Comparison of ENCODE assay signal across 8 cellular contexts in the genomic region with DNA sequence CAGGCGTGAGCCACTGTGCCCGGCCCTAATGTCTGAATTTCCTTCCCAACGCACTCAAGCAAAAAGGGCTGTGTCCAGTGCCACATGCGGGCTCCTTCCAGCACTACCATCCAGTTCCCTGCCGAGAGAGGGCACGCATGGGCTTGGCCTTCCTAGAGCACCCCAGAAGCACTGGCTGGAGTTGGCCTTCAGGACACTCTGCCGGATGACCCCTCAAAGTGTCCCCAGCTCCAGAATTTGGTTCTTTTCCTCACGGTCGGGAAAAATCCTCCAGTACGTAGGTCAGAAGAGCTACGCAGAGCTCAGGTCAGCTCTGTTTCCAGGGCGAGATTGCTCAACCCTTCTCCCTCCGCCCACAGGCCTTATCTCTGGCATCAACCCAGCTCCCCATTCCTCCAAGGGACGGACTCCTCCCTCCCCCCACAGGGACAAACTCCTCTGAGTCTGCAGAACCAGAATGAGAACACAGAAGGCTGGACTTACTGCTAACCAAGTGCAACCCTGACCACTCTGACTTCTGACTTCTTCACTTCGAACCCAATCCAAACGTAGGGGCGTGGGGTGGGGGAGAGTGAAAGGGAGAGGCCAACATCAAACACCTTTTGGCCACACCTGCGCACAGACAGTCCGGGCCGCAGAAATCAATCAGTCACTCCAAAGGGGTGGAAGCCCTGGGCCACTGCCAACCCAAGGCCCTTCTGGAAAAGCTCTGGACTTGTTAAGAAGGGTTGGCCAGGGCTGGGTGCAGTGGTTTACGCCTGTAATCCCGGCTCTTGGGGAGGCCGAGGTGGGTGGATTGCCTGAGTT. TPM values are rescaled to one million over a fixed set of nuclear protein-coding genes. Genes with fewer than 3 reads are reported as not detected.
DNase-seq lines count a peak whose midpoint lies in the region; ATAC-seq lines count a peak whose summit lies in the region.

No MANE protein-coding gene starts in this region.

- H3K4me3 ChIP-seq in mesenchymal stem cell (ENCODE audit: insufficient read depth in 1 of 2, low read depth in 1 of 2, low read length in 2 of 2): peak overlapping the region in 1 of 2 experiments; percentile 95

- 47% methylated on average over 23 of the region's 23 CpGs for WGBS in mesenchymal stem cell

- H3K18ac ChIP-seq in mesenchymal stem cell (ENCODE audit: low read depth in 1 of 2, low read length in 2 of 2): peak overlapping the region; percentile 87 to 99

- H2AFZ ChIP-seq in mesenchymal stem cell (ENCODE audit: low read depth, low read length): no peak overlapping the region

- peaks cover 49% of the 10 kb centered on the region for H3K4me1 ChIP-seq in mesenchymal stem cell (ENCODE audit: control insufficient read depth, insufficient read depth, low read depth, low read length)

- H3K4ac ChIP-seq in mesenchymal stem cell (ENCODE audit: low read depth in 1 of 2, low read length in 2 of 2): peak overlapping the region; percentile 89 to 92

- peak overlapping the region; percentile 94 for H4K91ac ChIP-seq in mesenchymal stem cell (ENCODE audit: low read length)

- H3K9me3 ChIP-seq in mesenchymal stem cell (ENCODE audit: control insufficient read depth, low read length): no peaks in the 10 kb centered on the region

- H2BK5ac ChIP-seq in mesenchymal stem cell (ENCODE audit: low read depth, low read length, poor library complexity, severe bottlenecking): no peak overlapping the region

- no peaks in the 10 kb centered on the region for H3K79me1 ChIP-seq in mesenchymal stem cell (replicated peaks; ENCODE audit: low read length, poor library complexity, severe bottlenecking)

- peak overlapping the region; percentile 89 for H2BK15ac ChIP-seq in mesenchymal stem cell (ENCODE audit: low read depth, poor library complexity, severe bottlenecking)

- H2BK120ac ChIP-seq in mesenchymal stem cell (ENCODE audit: low read depth, low read length): peak overlapping the region; percentile 90

- peak overlapping the region; percentile 79 for H2AK5ac ChIP-seq in mesenchymal stem cell (ENCODE audit: low read length, severe bottlenecking)

- no peak overlapping the region for H3K4me2 ChIP-seq in mesenchymal stem cell (ENCODE audit: low read length, poor library complexity, severe bottlenecking)

- H2BK12ac ChIP-seq in mesenchymal stem cell (ENCODE audit: low read length in 2 of 2): peak overlapping the region; percentile 92 to 98

- peak overlapping the region; percentile 96 for H3K9ac ChIP-seq in mesenchymal stem cell (ENCODE audit: low read length)

- peak overlapping the region in 1 of 2 experiments; percentile 68 for H3K14ac ChIP-seq in mesenchymal stem cell (ENCODE audit: low read length in 2 of 2)

- no peak overlapping the region for H3K27ac ChIP-seq in mesenchymal stem cell (ENCODE audit: low read length, poor library complexity, severe bottlenecking)

- peak overlapping the region in 1 of 2 experiments; percentile 23 for H3K23ac ChIP-seq in mesenchymal stem cell (ENCODE audit: low read length in 2 of 2)

- no peaks in the 10 kb centered on the region for H3K27me3 ChIP-seq in mesenchymal stem cell (ENCODE audit: control insufficient read depth in 1 of 2, insufficient read depth in 1 of 2, low read length in 2 of 2)

- H3K36me3 ChIP-seq in mesenchymal stem cell (ENCODE audit: control insufficient read depth in 1 of 2, insufficient read depth in 2 of 2, low read depth in 1 of 2, low read length in 2 of 2): peaks cover 6 to 8% of the 10 kb centered on the region in 2 experiments

- DNase-seq in NCI-H2029 (lab: John Stamatoyannopoulos, UW): peak; percentile 39
- no peak for DNase-seq in NCI-H2029 treated with DMSO at 0.1 percent for 48 hours (lab: John Stamatoyannopoulos, UW)
- DNase-seq in dedifferentiated amniotic fluid mesenchymal stem cell (ENCODE audit: extremely low spot score): peak; percentile 62
- DNase-seq in mesenchymal stem cell: peak; percentile 94
- no peak for DNase-seq in NCI-H748 treated with DMSO at 0.1 percent for 48 hours (lab: John Stamatoyannopoulos, UW)
- DNase-seq in HPDE6-E6E7 (ENCODE audit: extremely low spot score): no peak
- no peak for DNase-seq in activated naive CD4-positive, alpha-beta T cell treated with anti-CD3 and anti-CD28 coated beads, Interleukin-2, amount 50 U/mL, for 72 hours (ENCODE audit: low spot score in 2 of 2)

- no peak overlapping the region for H3K27ac Mint-ChIP-seq in activated naive CD4-positive, alpha-beta T cell treated with anti-CD3 and anti-CD28 coated beads, Interleukin-2, amount 50 U/mL, for 72 hours

- no peaks in the 10 kb centered on the region for H3K36me3 Mint-ChIP-seq in activated naive CD4-positive, alpha-beta T cell treated with anti-CD3 and anti-CD28 coated beads, Interleukin-2, amount 50 U/mL, for 72 hours

- peak overlapping the region; percentile 99 for H4K8ac ChIP-seq in mesenchymal stem cell (ENCODE audit: low read length)

- ATAC-seq in GM18502 (IDR thresholded peaks at IDR 0.05; ENCODE audit: poor library complexity, unreplicated experiment): no peak
- ATAC-seq in activated naive CD4-positive, alpha-beta T cell treated with anti-CD3 and anti-CD28 coated beads, Interleukin-2, amount 50 U/mL, for 72 hours: no peak

- H3K9me3 Mint-ChIP-seq in activated naive CD4-positive, alpha-beta T cell treated with anti-CD3 and anti-CD28 coated beads, Interleukin-2, amount 50 U/mL, for 72 hours: no peaks in the 10 kb centered on the region

RNA-seq across cellular contexts. Expression of a gene that starts 3.6 kb away (rescaled TPM):
- polyA plus RNA-seq in mesenchymal stem cell (2013, experiment 1 of 2): 26.3 TPM
- 26.1 TPM for polyA plus RNA-seq in mesenchymal stem cell (2013, experiment 2 of 2)
- total RNA-seq in activated naive CD4-positive, alpha-beta T cell treated with anti-CD3 and anti-CD28 coated beads, Interleukin-2, amount 50 U/mL, for 72 hours: 1 to 10 TPM; 1.1 to 1.8 TPM

RNA-seq across cellular contexts. Expression of a gene that starts 46.5 kb away (rescaled TPM):
- not detected for polyA plus RNA-seq in mesenchymal stem cell (2013, experiment 1 of 2)
- polyA plus RNA-seq in mesenchymal stem cell (2013, experiment 2 of 2): not detected
- total RNA-seq in activated naive CD4-positive, alpha-beta T cell treated with anti-CD3 and anti-CD28 coated beads, Interleukin-2, amount 50 U/mL, for 72 hours: not detected

Comparison
In these comparisons a context has a peak if more than half of its experiments do, and no peak if none do; other contexts are left out.
1. DNase-seq: peak in NCI-H2029 (single experiment), dedifferentiated amniotic fluid mesenchymal stem cell (single experiment) and mesenchymal stem cell (single experiment); none in NCI-H2029 treated with DMSO at 0.1 percent for 48 hours (single experiment), NCI-H748 treated with DMSO at 0.1 percent for 48 hours (single experiment), HPDE6-E6E7 (single experiment) and activated naive CD4-positive, alpha-beta T cell treated with anti-CD3 and anti-CD28 coated beads, Interleukin-2, amount 50 U/mL, for 72 hours (0 of 2).